ENCODE assay signal across 8 cellular contexts in genomic region chr9:2559212-2560152, GRCh38.
DNase-seq lines count a peak whose midpoint lies in the region; ATAC-seq and TF ChIP-seq lines count a peak whose summit lies in the region.

No MANE protein-coding gene starts in this region.

- H2AFZ ChIP-seq in Karpas-422 (ENCODE audit: low read length): no peak overlapping the region

- H3K27me3 Mint-ChIP-seq in T-helper 17 cell: no peaks in the 10 kb centered on the region

- H3K4me3 ChIP-seq in astrocyte of the spinal cord (ENCODE audit: low read depth, low read length) (no peak overlapping the region), Karpas-422 (ENCODE audit: low read length) (no peak overlapping the region)

- H3K4me1 ChIP-seq in Karpas-422 (ENCODE audit: low read length): no peaks in the 10 kb centered on the region

- H3K27ac ChIP-seq in Karpas-422 (ENCODE audit: low read length): no peak overlapping the region

- no peaks in the 10 kb centered on the region for H3K9me2 ChIP-seq in Karpas-422 (replicated peaks; ENCODE audit: insufficient read depth, low read length)

- DNase-seq in HK-2 (ENCODE audit: unreplicated experiment): peak; percentile 48
- peak; percentile 93 for DNase-seq in astrocyte of the spinal cord (ENCODE audit: low read depth, low spot score)
- peak; percentile 95 for DNase-seq in iris pigment epithelial cell (ENCODE audit: low read depth)
- DNase-seq in stromal cell of bone marrow (ENCODE audit: low read depth): peak; percentile 88
- no peak for DNase-seq in Karpas-422
- no peak for DNase-seq in RKO (ENCODE audit: low spot score)
- DNase-seq in stimulated activated CD4-positive, alpha-beta T cell treated with anti-CD3 and anti-CD28 coated beads, Interleukin-2, amount 100 ng/mL, for 24 hours: no peak
- DNase-seq in T-helper 17 cell: no peak

- no peak overlapping the region for H3K9ac ChIP-seq in Karpas-422 (ENCODE audit: low read length)

- in situ Hi-C loops in astrocyte of the spinal cord (cut with HindIII; ENCODE audit: low sequenced_read_pairs): no loop called here

- H3K4me2 ChIP-seq in Karpas-422 (ENCODE audit: low read depth, low read length, poor library complexity, severe bottlenecking): no peak overlapping the region

- 0 out of 2 replicates have a peak, but pooled peaks cover 3% of the 10 kb centered on the region for H3K36me3 ChIP-seq in Karpas-422 (ENCODE audit: insufficient read depth, low read length)

- H3K9me3 ChIP-seq in Karpas-422 (ENCODE audit: low read length) (peaks cover 15% of the 10 kb centered on the region; the same call in 1 of the 2 replicates), T-helper 17 cell (ENCODE audit: control insufficient read depth, low read length, poor library complexity, severe bottlenecking) (no peaks in the 10 kb centered on the region)

- H3K36me3 Mint-ChIP-seq in T-helper 17 cell (ENCODE audit: low read depth): no peaks in the 10 kb centered on the region

- no peak overlapping the region for H3K27ac Mint-ChIP-seq in T-helper 17 cell

- no peaks in the 10 kb centered on the region for H3K79me2 ChIP-seq in Karpas-422 (ENCODE audit: low read length)

- H3K4me3 Mint-ChIP-seq in T-helper 17 cell: no peak overlapping the region

- no peak for ATAC-seq in T-helper 17 cell

- H3K4me1 Mint-ChIP-seq in T-helper 17 cell: no peaks in the 10 kb centered on the region

- no peaks in the 10 kb centered on the region for H3K27me3 ChIP-seq in Karpas-422 (ENCODE audit: low read length)

- no peaks in the 10 kb centered on the region for H4K20me1 ChIP-seq in Karpas-422 (ENCODE audit: insufficient read depth, low read depth, low read length)

- no peak for TF ChIP-seq CTCF in astrocyte of the spinal cord (IDR thresholded peaks at IDR 0.05; ENCODE audit: low read depth, low read length)

Comparison
In these comparisons a context has a peak if more than half of its experiments do, and no peak if none do; other contexts are left out.
1. DNase-seq: peak in HK-2 (single experiment), astrocyte of the spinal cord (single experiment), iris pigment epithelial cell (single experiment) and stromal cell of bone marrow (single experiment); none in Karpas-422 (single experiment), RKO (single experiment), stimulated activated CD4-positive, alpha-beta T cell treated with anti-CD3 and anti-CD28 coated beads, Interleukin-2, amount 100 ng/mL, for 24 hours (0 of 2) and T-helper 17 cell (0 of 3).